ENCODE assay signal across 2 cellular contexts in the genomic region with DNA sequence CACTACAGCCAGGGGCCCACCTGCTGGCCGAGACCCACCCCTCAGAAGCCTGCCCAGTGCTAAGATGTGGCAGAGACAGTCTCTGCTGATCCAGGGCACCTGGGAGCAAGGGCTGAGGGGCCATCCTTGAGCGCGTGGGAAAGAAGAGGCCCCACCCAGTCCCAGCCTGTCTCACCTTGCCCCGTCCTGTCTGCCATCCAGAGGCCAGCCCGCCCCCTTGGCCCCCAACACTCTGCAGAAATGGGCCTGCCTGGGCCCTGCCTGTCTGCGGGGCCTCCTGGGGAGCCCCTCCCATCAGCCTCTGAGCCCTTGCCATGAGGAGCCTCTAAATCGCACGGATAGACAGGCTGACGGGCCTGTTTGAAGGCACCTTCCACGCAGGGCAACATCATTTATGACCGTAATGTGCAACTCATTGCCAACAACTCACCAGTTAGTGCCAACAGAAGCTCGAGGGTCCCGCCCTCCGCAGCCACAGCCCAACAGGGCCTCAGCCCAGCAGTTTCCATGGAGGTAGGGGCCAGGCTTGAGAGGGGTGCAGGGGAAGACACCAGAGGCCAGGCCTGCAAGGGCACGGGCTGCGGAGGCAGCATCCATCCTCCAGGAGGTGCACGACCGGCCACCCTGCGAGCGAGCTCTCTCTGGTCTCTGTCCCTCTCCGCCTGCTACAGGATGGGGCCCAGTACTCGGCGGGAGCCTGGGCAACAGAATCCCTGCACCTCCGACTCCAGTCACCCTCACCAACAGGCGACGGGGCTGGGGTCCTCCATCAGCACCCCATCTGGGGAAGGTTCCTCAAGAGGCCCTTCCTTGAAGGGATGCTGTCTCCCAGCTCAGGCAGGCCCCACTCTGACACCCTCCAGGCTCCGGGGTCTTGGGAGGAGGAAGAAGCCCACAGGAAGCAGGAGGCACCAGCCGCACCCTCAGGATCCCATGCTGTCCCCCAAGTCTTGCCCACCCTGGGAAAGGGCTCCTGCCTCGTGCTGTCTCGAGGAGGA.
TF ChIP-seq lines count a peak whose summit lies in the region.

No MANE protein-coding gene starts in this region.

TF ChIP-seq in GM23338, 12 proteins besides CTCF, POLR2A, EP300 and RAD21 (continues in another document):
- TF ChIP-seq, protein P1, sequence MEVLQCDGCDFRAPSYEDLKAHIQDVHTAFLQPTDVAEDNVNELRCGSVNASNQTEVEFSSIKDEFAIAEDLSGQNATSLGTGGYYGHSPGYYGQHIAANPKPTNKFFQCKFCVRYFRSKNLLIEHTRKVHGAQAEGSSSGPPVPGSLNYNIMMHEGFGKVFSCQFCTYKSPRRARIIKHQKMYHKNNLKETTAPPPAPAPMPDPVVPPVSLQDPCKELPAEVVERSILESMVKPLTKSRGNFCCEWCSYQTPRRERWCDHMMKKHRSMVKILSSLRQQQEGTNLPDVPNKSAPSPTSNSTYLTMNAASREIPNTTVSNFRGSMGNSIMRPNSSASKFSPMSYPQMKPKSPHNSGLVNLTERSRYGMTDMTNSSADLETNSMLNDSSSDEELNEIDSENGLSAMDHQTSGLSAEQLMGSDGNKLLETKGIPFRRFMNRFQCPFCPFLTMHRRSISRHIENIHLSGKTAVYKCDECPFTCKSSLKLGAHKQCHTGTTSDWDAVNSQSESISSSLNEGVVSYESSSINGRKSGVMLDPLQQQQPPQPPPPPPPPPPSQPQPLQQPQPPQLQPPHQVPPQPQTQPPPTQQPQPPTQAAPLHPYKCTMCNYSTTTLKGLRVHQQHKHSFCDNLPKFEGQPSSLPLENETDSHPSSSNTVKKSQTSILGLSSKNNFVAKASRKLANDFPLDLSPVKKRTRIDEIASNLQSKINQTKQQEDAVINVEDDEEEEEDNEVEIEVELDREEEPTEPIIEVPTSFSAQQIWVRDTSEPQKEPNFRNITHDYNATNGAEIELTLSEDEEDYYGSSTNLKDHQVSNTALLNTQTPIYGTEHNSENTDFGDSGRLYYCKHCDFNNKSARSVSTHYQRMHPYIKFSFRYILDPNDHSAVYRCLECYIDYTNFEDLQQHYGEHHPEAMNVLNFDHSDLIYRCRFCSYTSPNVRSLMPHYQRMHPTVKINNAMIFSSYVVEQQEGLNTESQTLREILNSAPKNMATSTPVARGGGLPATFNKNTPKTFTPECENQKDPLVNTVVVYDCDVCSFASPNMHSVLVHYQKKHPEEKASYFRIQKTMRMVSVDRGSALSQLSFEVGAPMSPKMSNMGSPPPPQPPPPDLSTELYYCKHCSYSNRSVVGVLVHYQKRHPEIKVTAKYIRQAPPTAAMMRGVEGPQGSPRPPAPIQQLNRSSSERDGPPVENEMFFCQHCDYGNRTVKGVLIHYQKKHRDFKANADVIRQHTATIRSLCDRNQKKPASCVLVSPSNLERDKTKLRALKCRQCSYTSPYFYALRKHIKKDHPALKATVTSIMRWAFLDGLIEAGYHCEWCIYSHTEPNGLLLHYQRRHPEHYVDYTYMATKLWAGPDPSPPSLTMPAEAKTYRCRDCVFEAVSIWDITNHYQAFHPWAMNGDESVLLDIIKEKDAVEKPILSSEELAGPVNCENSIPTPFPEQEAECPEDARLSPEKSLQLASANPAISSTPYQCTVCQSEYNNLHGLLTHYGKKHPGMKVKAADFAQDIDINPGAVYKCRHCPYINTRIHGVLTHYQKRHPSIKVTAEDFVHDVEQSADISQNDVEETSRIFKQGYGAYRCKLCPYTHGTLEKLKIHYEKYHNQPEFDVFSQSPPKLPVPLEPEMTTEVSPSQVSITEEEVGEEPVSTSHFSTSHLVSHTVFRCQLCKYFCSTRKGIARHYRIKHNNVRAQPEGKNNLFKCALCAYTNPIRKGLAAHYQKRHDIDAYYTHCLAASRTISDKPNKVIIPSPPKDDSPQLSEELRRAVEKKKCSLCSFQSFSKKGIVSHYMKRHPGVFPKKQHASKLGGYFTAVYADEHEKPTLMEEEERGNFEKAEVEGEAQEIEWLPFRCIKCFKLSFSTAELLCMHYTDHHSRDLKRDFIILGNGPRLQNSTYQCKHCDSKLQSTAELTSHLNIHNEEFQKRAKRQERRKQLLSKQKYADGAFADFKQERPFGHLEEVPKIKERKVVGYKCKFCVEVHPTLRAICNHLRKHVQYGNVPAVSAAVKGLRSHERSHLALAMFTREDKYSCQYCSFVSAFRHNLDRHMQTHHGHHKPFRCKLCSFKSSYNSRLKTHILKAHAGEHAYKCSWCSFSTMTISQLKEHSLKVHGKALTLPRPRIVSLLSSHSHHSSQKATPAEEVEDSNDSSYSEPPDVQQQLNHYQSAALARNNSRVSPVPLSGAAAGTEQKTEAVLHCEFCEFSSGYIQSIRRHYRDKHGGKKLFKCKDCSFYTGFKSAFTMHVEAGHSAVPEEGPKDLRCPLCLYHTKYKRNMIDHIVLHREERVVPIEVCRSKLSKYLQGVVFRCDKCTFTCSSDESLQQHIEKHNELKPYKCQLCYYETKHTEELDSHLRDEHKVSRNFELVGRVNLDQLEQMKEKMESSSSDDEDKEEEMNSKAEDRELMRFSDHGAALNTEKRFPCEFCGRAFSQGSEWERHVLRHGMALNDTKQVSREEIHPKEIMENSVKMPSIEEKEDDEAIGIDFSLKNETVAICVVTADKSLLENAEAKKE (CRISPR knock-in tag; IDR thresholded peaks at IDR 0.05) = no peak
- TF ChIP-seq STAT1 (IDR thresholded peaks at IDR 0.05; ENCODE audit: unreplicated experiment) (no peak), CREB1 (CRISPR knock-in tag; IDR thresholded peaks at IDR 0.05; ENCODE audit: low read depth) (no peak), EZH2 (IDR thresholded peaks at IDR 0.05; ENCODE audit: low read depth, unreplicated experiment) (no peak), EZH2phosphoT487 (IDR thresholded peaks at IDR 0.05; ENCODE audit: unreplicated experiment) (no peak), ZNF331 (CRISPR knock-in tag; IDR thresholded peaks at IDR 0.05; ENCODE audit: low read depth) (no peak), NANOG (IDR thresholded peaks at IDR 0.05; ENCODE audit: borderline replicate concordance) (no peak)
- TF ChIP-seq, protein P2, sequence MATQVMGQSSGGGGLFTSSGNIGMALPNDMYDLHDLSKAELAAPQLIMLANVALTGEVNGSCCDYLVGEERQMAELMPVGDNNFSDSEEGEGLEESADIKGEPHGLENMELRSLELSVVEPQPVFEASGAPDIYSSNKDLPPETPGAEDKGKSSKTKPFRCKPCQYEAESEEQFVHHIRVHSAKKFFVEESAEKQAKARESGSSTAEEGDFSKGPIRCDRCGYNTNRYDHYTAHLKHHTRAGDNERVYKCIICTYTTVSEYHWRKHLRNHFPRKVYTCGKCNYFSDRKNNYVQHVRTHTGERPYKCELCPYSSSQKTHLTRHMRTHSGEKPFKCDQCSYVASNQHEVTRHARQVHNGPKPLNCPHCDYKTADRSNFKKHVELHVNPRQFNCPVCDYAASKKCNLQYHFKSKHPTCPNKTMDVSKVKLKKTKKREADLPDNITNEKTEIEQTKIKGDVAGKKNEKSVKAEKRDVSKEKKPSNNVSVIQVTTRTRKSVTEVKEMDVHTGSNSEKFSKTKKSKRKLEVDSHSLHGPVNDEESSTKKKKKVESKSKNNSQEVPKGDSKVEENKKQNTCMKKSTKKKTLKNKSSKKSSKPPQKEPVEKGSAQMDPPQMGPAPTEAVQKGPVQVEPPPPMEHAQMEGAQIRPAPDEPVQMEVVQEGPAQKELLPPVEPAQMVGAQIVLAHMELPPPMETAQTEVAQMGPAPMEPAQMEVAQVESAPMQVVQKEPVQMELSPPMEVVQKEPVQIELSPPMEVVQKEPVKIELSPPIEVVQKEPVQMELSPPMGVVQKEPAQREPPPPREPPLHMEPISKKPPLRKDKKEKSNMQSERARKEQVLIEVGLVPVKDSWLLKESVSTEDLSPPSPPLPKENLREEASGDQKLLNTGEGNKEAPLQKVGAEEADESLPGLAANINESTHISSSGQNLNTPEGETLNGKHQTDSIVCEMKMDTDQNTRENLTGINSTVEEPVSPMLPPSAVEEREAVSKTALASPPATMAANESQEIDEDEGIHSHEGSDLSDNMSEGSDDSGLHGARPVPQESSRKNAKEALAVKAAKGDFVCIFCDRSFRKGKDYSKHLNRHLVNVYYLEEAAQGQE (IDR thresholded peaks at IDR 0.05; ENCODE audit: unreplicated experiment) = no peak

TF ChIP-seq in WTC11, 78 proteins besides CTCF, POLR2A, EP300 and RAD21 (continued from another document):
- TF ChIP-seq, protein P3, sequence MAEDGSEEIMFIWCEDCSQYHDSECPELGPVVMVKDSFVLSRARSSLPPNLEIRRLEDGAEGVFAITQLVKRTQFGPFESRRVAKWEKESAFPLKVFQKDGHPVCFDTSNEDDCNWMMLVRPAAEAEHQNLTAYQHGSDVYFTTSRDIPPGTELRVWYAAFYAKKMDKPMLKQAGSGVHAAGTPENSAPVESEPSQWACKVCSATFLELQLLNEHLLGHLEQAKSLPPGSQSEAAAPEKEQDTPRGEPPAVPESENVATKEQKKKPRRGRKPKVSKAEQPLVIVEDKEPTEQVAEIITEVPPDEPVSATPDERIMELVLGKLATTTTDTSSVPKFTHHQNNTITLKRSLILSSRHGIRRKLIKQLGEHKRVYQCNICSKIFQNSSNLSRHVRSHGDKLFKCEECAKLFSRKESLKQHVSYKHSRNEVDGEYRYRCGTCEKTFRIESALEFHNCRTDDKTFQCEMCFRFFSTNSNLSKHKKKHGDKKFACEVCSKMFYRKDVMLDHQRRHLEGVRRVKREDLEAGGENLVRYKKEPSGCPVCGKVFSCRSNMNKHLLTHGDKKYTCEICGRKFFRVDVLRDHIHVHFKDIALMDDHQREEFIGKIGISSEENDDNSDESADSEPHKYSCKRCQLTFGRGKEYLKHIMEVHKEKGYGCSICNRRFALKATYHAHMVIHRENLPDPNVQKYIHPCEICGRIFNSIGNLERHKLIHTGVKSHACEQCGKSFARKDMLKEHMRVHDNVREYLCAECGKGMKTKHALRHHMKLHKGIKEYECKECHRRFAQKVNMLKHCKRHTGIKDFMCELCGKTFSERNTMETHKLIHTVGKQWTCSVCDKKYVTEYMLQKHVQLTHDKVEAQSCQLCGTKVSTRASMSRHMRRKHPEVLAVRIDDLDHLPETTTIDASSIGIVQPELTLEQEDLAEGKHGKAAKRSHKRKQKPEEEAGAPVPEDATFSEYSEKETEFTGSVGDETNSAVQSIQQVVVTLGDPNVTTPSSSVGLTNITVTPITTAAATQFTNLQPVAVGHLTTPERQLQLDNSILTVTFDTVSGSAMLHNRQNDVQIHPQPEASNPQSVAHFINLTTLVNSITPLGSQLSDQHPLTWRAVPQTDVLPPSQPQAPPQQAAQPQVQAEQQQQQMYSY (CRISPR knock-in tag; IDR thresholded peaks at IDR 0.05) = no peak
- no peak for TF ChIP-seq ZNF512 (CRISPR knock-in tag; IDR thresholded peaks at IDR 0.05; ENCODE audit: borderline replicate concordance)
- TF ChIP-seq, protein P4, sequence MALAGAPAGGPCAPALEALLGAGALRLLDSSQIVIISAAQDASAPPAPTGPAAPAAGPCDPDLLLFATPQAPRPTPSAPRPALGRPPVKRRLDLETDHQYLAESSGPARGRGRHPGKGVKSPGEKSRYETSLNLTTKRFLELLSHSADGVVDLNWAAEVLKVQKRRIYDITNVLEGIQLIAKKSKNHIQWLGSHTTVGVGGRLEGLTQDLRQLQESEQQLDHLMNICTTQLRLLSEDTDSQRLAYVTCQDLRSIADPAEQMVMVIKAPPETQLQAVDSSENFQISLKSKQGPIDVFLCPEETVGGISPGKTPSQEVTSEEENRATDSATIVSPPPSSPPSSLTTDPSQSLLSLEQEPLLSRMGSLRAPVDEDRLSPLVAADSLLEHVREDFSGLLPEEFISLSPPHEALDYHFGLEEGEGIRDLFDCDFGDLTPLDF (CRISPR knock-in tag; IDR thresholded peaks at IDR 0.05) = no peak
- TF ChIP-seq STAT6 (CRISPR knock-in tag; conservative IDR thresholded peaks at IDR 0.05; ENCODE audit: low read depth) = no peak
- no peak for TF ChIP-seq FOXK1 (CRISPR knock-in tag; IDR thresholded peaks at IDR 0.05)
- TF ChIP-seq SMAD3 (CRISPR knock-in tag; IDR thresholded peaks at IDR 0.05; ENCODE audit: borderline replicate concordance) = no peak
